In genomic region chr6:110446405-110446804, GRCh38 we compare ENCODE assay signal across 1 cellular context.
A peak's percentile ranks its signal among the peaks of the same experiment; 100 is the strongest.
TF ChIP-seq lines count a peak whose summit lies in the region.

No MANE protein-coding gene starts in this region.

TF ChIP-seq in HepG2, 621 proteins besides CTCF, POLR2A, EP300 and RAD21:
- TF ChIP-seq MEIS2 (CRISPR knock-in tag; IDR thresholded peaks at IDR 0.05) (no peak), ZNF547 (CRISPR knock-in tag; IDR thresholded peaks at IDR 0.05) (no peak), BHLHE40 (IDR thresholded peaks at IDR 0.05; ENCODE audit: low read length) (peak; percentile 63; the same call in 1 of the 2 replicates), KDM5B (CRISPR knock-in tag; IDR thresholded peaks at IDR 0.05; ENCODE audit: borderline replicate concordance) (no peak)
